In genomic region chr13:20414475-20415287, GRCh38 we compare ENCODE assay signal across 27 cellular contexts.
DNase-seq lines count a peak whose midpoint lies in the region; ATAC-seq and TF ChIP-seq lines count a peak whose summit lies in the region.
"Had no signal": no experiment of that assay in that cellular context is flagged by ENCODE, and none has a peak within 500 bp of the region (broad histone marks: within the 10 kb centered on the region; RNA-seq: fewer than 3 reads in every experiment).

No MANE protein-coding gene starts in this region.

- CTCF ChIA-PET in Caco-2 (lab: Charles Lee) = no interaction called here

- no peaks in the 10 kb centered on the region for H3K4me1 Mint-ChIP-seq in Caco-2 (ENCODE audit: low read depth, unreplicated experiment)

- H3K9me3 ChIP-seq in osteoblast (ENCODE audit: low read depth, low read length) (no peaks in the 10 kb centered on the region), Caco-2 (no peaks in the 10 kb centered on the region), right atrium auricular region (no peaks in the 10 kb centered on the region)
- H3K9me3 ChIP-seq: breast epithelium, HAP-1, neutrophil, uterus had no signal

- DNase-seq in HT-29 (ENCODE audit: low spot score) (peak; percentile 71), dermis blood vessel endothelial cell (peak; percentile 25), islet precursor cell (peak; percentile 78), osteoblast (ENCODE audit: insufficient read length, low spot score, missing footprints) (peak; percentile 52), Caco-2 (no peak), right atrium auricular region (ENCODE audit: low spot score) (no peak)
- DNase-seq in stimulated activated naive CD4-positive, alpha-beta T cell treated with Interleukin-2 at 50 U/mL for 16 hours (lab: John Stamatoyannopoulos, UW) = no peak
- DNase-seq: activated CD8-positive, alpha-beta T cell treated with anti-CD3 and anti-CD28 coated beads, Interleukin-2, amount 10 ng/mL, durations not matched to agents 7 days and 5 days; activated naive CD8-positive, alpha-beta T cell treated with anti-CD3 and anti-CD28 coated beads, Interleukin-2, amount 50 U/mL, for 24 hours; CD4-positive, alpha-beta T cell; DND-41; dorsolateral prefrontal cortex; head of caudate nucleus; Karpas-422; kidney; midbrain; NCI-H1092 treated with DMSO at 0.1 percent for 48 hours; NCI-H2081 treated with DMSO at 0.1 percent for 48 hours; NCI-H510A; SHP77; stimulated activated CD4-positive, alpha-beta T cell treated with anti-CD3 and anti-CD28 coated beads, Interleukin-2, amount 100 ng/mL, for 48 hours; uterus had no signal

- H3K4me1 ChIP-seq in osteoblast (ENCODE audit: insufficient read depth, low read length) (no peaks in the 10 kb centered on the region), Caco-2 (no peaks in the 10 kb centered on the region), right atrium auricular region (no peaks in the 10 kb centered on the region)
- H3K4me1 ChIP-seq: breast epithelium, HAP-1, uterus had no signal

- H3K27ac ChIP-seq in osteoblast (ENCODE audit: low read depth, low read length) (no peak overlapping the region), right atrium auricular region (no peak overlapping the region)
- H3K27ac ChIP-seq: breast epithelium, dorsolateral prefrontal cortex, neutrophil, uterus had no signal

- no peaks in the 10 kb centered on the region for H3K27me3 Mint-ChIP-seq in Caco-2 (ENCODE audit: insufficient read depth, unreplicated experiment)
- H3K27me3 Mint-ChIP-seq: CD4-positive, alpha-beta T cell had no signal

- peaks cover 2% of the 10 kb centered on the region for H3K36me3 ChIP-seq in osteoblast (ENCODE audit: insufficient read depth, low read length)
- H3K36me3 ChIP-seq in Caco-2 (ENCODE audit: control insufficient read depth, insufficient read depth, low read length) = no peaks in the 10 kb centered on the region
- H3K36me3 ChIP-seq in right atrium auricular region = no peaks in the 10 kb centered on the region
- H3K36me3 ChIP-seq: breast epithelium, HAP-1, neutrophil, uterus had no signal

- BruUV-seq in Caco-2 (replicated peaks; lab: Mats Ljungman, UMichigan) = no TSS peak

- no peaks in the 10 kb centered on the region for H3K9me3 Mint-ChIP-seq in Caco-2 (ENCODE audit: unreplicated experiment)

- H3K4me2 ChIP-seq in osteoblast (ENCODE audit: insufficient read depth, low read length) = no peak overlapping the region

- intact Hi-C loops in Caco-2 (cut with micrococcal nuclease; ENCODE audit: unreplicated experiment) = no loop called here

- H2AFZ ChIP-seq in osteoblast (ENCODE audit: low read length) = no peak overlapping the region

- H3K4me3 ChIP-seq in osteoblast (ENCODE audit: insufficient read depth, low read length) (no peak overlapping the region), Caco-2 (ENCODE audit: low read depth, low read length) (no peak overlapping the region), right atrium auricular region (no peak overlapping the region)
- H3K4me3 ChIP-seq: breast epithelium, dorsolateral prefrontal cortex, HAP-1, uterus had no signal

- no peak for ATAC-seq in GM18907 (IDR thresholded peaks at IDR 0.05; ENCODE audit: unreplicated experiment)
- ATAC-seq: activated CD8-positive, alpha-beta T cell treated with anti-CD3 and anti-CD28 coated beads, Interleukin-2, amount 10 ng/mL, durations not matched to agents 7 days and 5 days; activated naive CD8-positive, alpha-beta T cell treated with anti-CD3 and anti-CD28 coated beads, Interleukin-2, amount 50 U/mL, for 24 hours had no signal

- no peak for TF ChIP-seq CTCF in osteoblast (IDR thresholded peaks at IDR 0.05; ENCODE audit: extremely low read depth, low read depth, low read length)
- TF ChIP-seq CTCF in Caco-2 (IDR thresholded peaks at IDR 0.05; ENCODE audit: insufficient read depth in 1 of 2, low read depth in 1 of 2, low read length in 1 of 2, severe bottlenecking in 1 of 2, unreplicated experiment in 1 of 2) = no peak
- TF ChIP-seq CTCF in right atrium auricular region (IDR thresholded peaks at IDR 0.05) = no peak

- H3K4me3 Mint-ChIP-seq in Caco-2 (ENCODE audit: unreplicated experiment) = no peak overlapping the region
- H3K4me3 Mint-ChIP-seq: activated CD8-positive, alpha-beta T cell treated with anti-CD3 and anti-CD28 coated beads, Interleukin-2, amount 10 ng/mL, durations not matched to agents 7 days and 5 days; activated naive CD8-positive, alpha-beta T cell treated with anti-CD3 and anti-CD28 coated beads, Interleukin-2, amount 50 U/mL, for 24 hours; activated T-helper 1 cell treated with anti-CD3 and anti-CD28 coated beads, Interleukin-12 subunit alpha, Interleukin-12 subunit beta, Interleukin-2, Interleukin-4 antibody, amounts not matched to agents 30 ng/mL and 10 ng/mL and 1 ng/mL, durations not matched to agents 14 hours and 24 hours and 36 hours; CD4-positive, alpha-beta T cell had no signal

- H4K20me1 ChIP-seq in osteoblast (ENCODE audit: insufficient read depth, low read length) = no peaks in the 10 kb centered on the region

- no peaks in the 10 kb centered on the region for H3K79me2 ChIP-seq in osteoblast (ENCODE audit: insufficient read depth, low read length)

- H3K27ac Mint-ChIP-seq in Caco-2 (ENCODE audit: unreplicated experiment) = no peak overlapping the region
- H3K27ac Mint-ChIP-seq: activated CD8-positive, alpha-beta T cell treated with anti-CD3 and anti-CD28 coated beads, Interleukin-2, amount 10 ng/mL, durations not matched to agents 7 days and 5 days; activated naive CD8-positive, alpha-beta T cell treated with anti-CD3 and anti-CD28 coated beads, Interleukin-2, amount 50 U/mL, for 24 hours; activated T-helper 1 cell treated with anti-CD3 and anti-CD28 coated beads, Interleukin-12 subunit alpha, Interleukin-12 subunit beta, Interleukin-2, Interleukin-4 antibody, amounts not matched to agents 30 ng/mL and 10 ng/mL and 1 ng/mL, durations not matched to agents 14 hours and 24 hours and 36 hours; CD4-positive, alpha-beta T cell had no signal

- peaks cover 20% of the 10 kb centered on the region for H3K27me3 ChIP-seq in osteoblast (ENCODE audit: insufficient read depth, low read length)
- no peaks in the 10 kb centered on the region for H3K27me3 ChIP-seq in Caco-2 (replicated peaks; ENCODE audit: control insufficient read depth, insufficient read depth, low read length)
- H3K27me3 ChIP-seq in right atrium auricular region = no peaks in the 10 kb centered on the region
- H3K27me3 ChIP-seq: breast epithelium, dorsolateral prefrontal cortex, uterus had no signal

- POLR2A ChIA-PET in Caco-2 (lab: Charles Lee) = no interaction called here

- no peaks in the 10 kb centered on the region for H3K36me3 Mint-ChIP-seq in Caco-2 (ENCODE audit: insufficient read depth, unreplicated experiment)

Comparison
In these comparisons a context has a peak if more than half of its experiments do, and no peak if none do; other contexts are left out.
1. DNase-seq: peak in HT-29 (single experiment), dermis blood vessel endothelial cell (single experiment), islet precursor cell (single experiment) and osteoblast (single experiment); none in Caco-2 (0 of 2), stimulated activated naive CD4-positive, alpha-beta T cell treated with Interleukin-2 at 50 U/mL for 16 hours (single experiment) and right atrium auricular region (single experiment).